ENCODE assay signal across 8 cellular contexts in genomic region chr6:27139753-27140522, GRCh38.
DNase-seq lines count a peak whose midpoint lies in the region; ATAC-seq and TF ChIP-seq lines count a peak whose summit lies in the region.

No MANE protein-coding gene starts in this region.

- no peak for TF ChIP-seq CTCF in CD8-positive, alpha-beta T cell (IDR thresholded peaks at IDR 0.05)

- no peak for DNase-seq in CD8-positive, alpha-beta T cell
- DNase-seq in activated T-helper 1 cell treated with anti-CD3 and anti-CD28 coated beads, Interleukin-12 subunit alpha, Interleukin-12 subunit beta, Interleukin-2, Interleukin-4 antibody, amounts not matched to agents 30 ng/mL and 10 ng/mL and 1 ng/mL, durations not matched to agents 14 hours and 24 hours and 36 hours (ENCODE audit: low spot score) = no peak
- DNase-seq in iPS DF 6.9 (ENCODE audit: low read depth, low spot score) (no peak), OCI-M2 (lab: John Stamatoyannopoulos, UW; ENCODE audit: unreplicated experiment) (no peak), NCI-H1436 treated with DMSO at 0.1 percent for 48 hours (lab: John Stamatoyannopoulos, UW) (no peak)
- no peak for DNase-seq in stimulated activated naive B cell treated with anti-CD40 and anti-IgM and Interleukin-4, amounts not matched to agents 10 μg/mL and 1 μg/mL and 100 μg/mL, for 72 hours

- CTCF ChIA-PET in CD8-positive, alpha-beta T cell (lab: Charles Lee) = interaction anchor here (1.1 to 2.5 kb wide), 4 partner anchors 7 to 755 kb away, joined by 3 to 9 read pairs (median 4); a partner anchor contains a TSS

- no peaks in the 10 kb centered on the region for H3K27me3 ChIP-seq in CD8-positive, alpha-beta T cell (ENCODE audit: insufficient read depth, low read length)
- H3K27me3 ChIP-seq in iPS DF 6.9 (ENCODE audit: control insufficient read depth, insufficient read depth, low read length) = no peaks in the 10 kb centered on the region

- H3K27ac Mint-ChIP-seq in CD8-positive, alpha-beta T cell = peak overlapping the region; percentile 99
- peak overlapping the region; percentile 99 for H3K27ac Mint-ChIP-seq in IgD-negative memory B cell
- H3K27ac Mint-ChIP-seq in activated T-helper 1 cell treated with anti-CD3 and anti-CD28 coated beads, Interleukin-12 subunit alpha, Interleukin-12 subunit beta, Interleukin-2, Interleukin-4 antibody, amounts not matched to agents 30 ng/mL and 10 ng/mL and 1 ng/mL, durations not matched to agents 14 hours and 24 hours and 36 hours = peak overlapping the region; percentile 97
- H3K27ac Mint-ChIP-seq in stimulated activated naive B cell treated with anti-CD40 and anti-IgM and Interleukin-4, amounts not matched to agents 10 μg/mL and 1 μg/mL and 100 μg/mL, for 72 hours = peak overlapping the region; percentile 98

- no CpG with 5 or more reads among the region's 18 CpGs for WGBS in iPS DF 6.9 (ENCODE audit: insufficient coverage, insufficient read length)

- intact Hi-C loops in CD8-positive, alpha-beta T cell (cut with DNase I, micrococcal nuclease) = loop anchor here in 1 of 2 experiments (1.0 to 10.0 kb wide), 2 partner anchors 9 to 1725 kb away; no protein-coding TSS in a partner anchor
- intact Hi-C loops in activated T-helper 1 cell treated with anti-CD3 and anti-CD28 coated beads, Interleukin-12 subunit alpha, Interleukin-12 subunit beta, Interleukin-2, Interleukin-4 antibody, amounts not matched to agents 30 ng/mL and 10 ng/mL and 1 ng/mL, durations not matched to agents 14 hours and 24 hours and 36 hours (cut with micrococcal nuclease) = loop anchor here (1.0 to 10.0 kb wide), 4 partner anchors 7 to 995 kb away; a partner anchor contains a TSS

- H3K36me3 ChIP-seq in CD8-positive, alpha-beta T cell (ENCODE audit: insufficient read depth, low read length) = no peaks in the 10 kb centered on the region
- no peaks in the 10 kb centered on the region; the same call in 1 of the 2 replicates for H3K36me3 ChIP-seq in iPS DF 6.9 (ENCODE audit: control insufficient read depth, insufficient read depth, low read length)

- H3K9me3 ChIP-seq in CD8-positive, alpha-beta T cell (ENCODE audit: low read length) = no peaks in the 10 kb centered on the region
- no peaks in the 10 kb centered on the region for H3K9me3 ChIP-seq in iPS DF 6.9 (ENCODE audit: control insufficient read depth, insufficient read depth, low read length)

- H3K4me3 Mint-ChIP-seq in CD8-positive, alpha-beta T cell = peak overlapping the region; percentile 96
- H3K4me3 Mint-ChIP-seq in IgD-negative memory B cell = peak overlapping the region; percentile 97 to 100 (median 99)
- peak overlapping the region; percentile 96 for H3K4me3 Mint-ChIP-seq in activated T-helper 1 cell treated with anti-CD3 and anti-CD28 coated beads, Interleukin-12 subunit alpha, Interleukin-12 subunit beta, Interleukin-2, Interleukin-4 antibody, amounts not matched to agents 30 ng/mL and 10 ng/mL and 1 ng/mL, durations not matched to agents 14 hours and 24 hours and 36 hours
- H3K4me3 Mint-ChIP-seq in stimulated activated naive B cell treated with anti-CD40 and anti-IgM and Interleukin-4, amounts not matched to agents 10 μg/mL and 1 μg/mL and 100 μg/mL, for 72 hours = peak overlapping the region; percentile 93 to 98

- H3K4me1 ChIP-seq in CD8-positive, alpha-beta T cell (ENCODE audit: insufficient read depth, low read length) = peaks cover 35% of the 10 kb centered on the region
- peaks cover 2% of the 10 kb centered on the region; the same call in 1 of the 2 replicates for H3K4me1 ChIP-seq in iPS DF 6.9 (ENCODE audit: control insufficient read depth, insufficient read depth, low read length)

- peaks cover 52% of the 10 kb centered on the region for H3K4me1 Mint-ChIP-seq in CD8-positive, alpha-beta T cell (ENCODE audit: low read depth)
- H3K4me1 Mint-ChIP-seq in IgD-negative memory B cell = peaks cover 35 to 44% (median 39%) of the 10 kb centered on the region in 3 donors
- H3K4me1 Mint-ChIP-seq in activated T-helper 1 cell treated with anti-CD3 and anti-CD28 coated beads, Interleukin-12 subunit alpha, Interleukin-12 subunit beta, Interleukin-2, Interleukin-4 antibody, amounts not matched to agents 30 ng/mL and 10 ng/mL and 1 ng/mL, durations not matched to agents 14 hours and 24 hours and 36 hours (ENCODE audit: low read depth) = peaks cover 49% of the 10 kb centered on the region
- peaks cover 26 to 49% of the 10 kb centered on the region in 2 donors for H3K4me1 Mint-ChIP-seq in stimulated activated naive B cell treated with anti-CD40 and anti-IgM and Interleukin-4, amounts not matched to agents 10 μg/mL and 1 μg/mL and 100 μg/mL, for 72 hours

- peak overlapping the region; percentile 82 for H3K27ac ChIP-seq in CD8-positive, alpha-beta T cell (ENCODE audit: low read depth, low read length)
- no peak overlapping the region for H3K27ac ChIP-seq in iPS DF 6.9 (ENCODE audit: low read length)

- H3K36me3 Mint-ChIP-seq in CD8-positive, alpha-beta T cell = peaks cover 6% of the 10 kb centered on the region
- H3K36me3 Mint-ChIP-seq in IgD-negative memory B cell = peaks cover 4% of the 10 kb centered on the region
- peaks cover 3% of the 10 kb centered on the region for H3K36me3 Mint-ChIP-seq in activated T-helper 1 cell treated with anti-CD3 and anti-CD28 coated beads, Interleukin-12 subunit alpha, Interleukin-12 subunit beta, Interleukin-2, Interleukin-4 antibody, amounts not matched to agents 30 ng/mL and 10 ng/mL and 1 ng/mL, durations not matched to agents 14 hours and 24 hours and 36 hours (ENCODE audit: low read depth)
- peaks cover 29 to 35% of the 10 kb centered on the region in 2 donors for H3K36me3 Mint-ChIP-seq in stimulated activated naive B cell treated with anti-CD40 and anti-IgM and Interleukin-4, amounts not matched to agents 10 μg/mL and 1 μg/mL and 100 μg/mL, for 72 hours

- no peaks in the 10 kb centered on the region for H3K9me3 Mint-ChIP-seq in CD8-positive, alpha-beta T cell
- no peaks in the 10 kb centered on the region for H3K9me3 Mint-ChIP-seq in IgD-negative memory B cell
- no peaks in the 10 kb centered on the region for H3K9me3 Mint-ChIP-seq in activated T-helper 1 cell treated with anti-CD3 and anti-CD28 coated beads, Interleukin-12 subunit alpha, Interleukin-12 subunit beta, Interleukin-2, Interleukin-4 antibody, amounts not matched to agents 30 ng/mL and 10 ng/mL and 1 ng/mL, durations not matched to agents 14 hours and 24 hours and 36 hours
- no peaks in the 10 kb centered on the region for H3K9me3 Mint-ChIP-seq in stimulated activated naive B cell treated with anti-CD40 and anti-IgM and Interleukin-4, amounts not matched to agents 10 μg/mL and 1 μg/mL and 100 μg/mL, for 72 hours

- H3K4me3 ChIP-seq in CD8-positive, alpha-beta T cell (ENCODE audit: low read depth, low read length) = peak overlapping the region; percentile 77
- peak overlapping the region; percentile 60; the same call in 1 of the 2 replicates for H3K4me3 ChIP-seq in iPS DF 6.9 (ENCODE audit: low read length)

- ATAC-seq in CD8-positive, alpha-beta T cell = peak; percentile 18
- ATAC-seq in GM19463 (IDR thresholded peaks at IDR 0.05; ENCODE audit: unreplicated experiment) = peak; percentile 7
- ATAC-seq in stimulated activated naive B cell treated with anti-CD40 and anti-IgM and Interleukin-4, amounts not matched to agents 10 μg/mL and 1 μg/mL and 100 μg/mL, for 72 hours (replicated peaks) = peak; percentile 29 to 40

- POLR2A ChIA-PET in CD8-positive, alpha-beta T cell (lab: Charles Lee) = interaction anchor here (0.6 to 3.9 kb wide), 7 partner anchors 8 to 1016 kb away, joined by 3 to 25 read pairs (median 6); a partner anchor contains a TSS

- H3K27me3 Mint-ChIP-seq in CD8-positive, alpha-beta T cell (ENCODE audit: low read depth) = no peaks in the 10 kb centered on the region
- H3K27me3 Mint-ChIP-seq in IgD-negative memory B cell = no peaks in the 10 kb centered on the region
- no peaks in the 10 kb centered on the region for H3K27me3 Mint-ChIP-seq in activated T-helper 1 cell treated with anti-CD3 and anti-CD28 coated beads, Interleukin-12 subunit alpha, Interleukin-12 subunit beta, Interleukin-2, Interleukin-4 antibody, amounts not matched to agents 30 ng/mL and 10 ng/mL and 1 ng/mL, durations not matched to agents 14 hours and 24 hours and 36 hours (ENCODE audit: insufficient read depth)
- no peaks in the 10 kb centered on the region for H3K27me3 Mint-ChIP-seq in stimulated activated naive B cell treated with anti-CD40 and anti-IgM and Interleukin-4, amounts not matched to agents 10 μg/mL and 1 μg/mL and 100 μg/mL, for 72 hours
